24 cellular contexts compared by ENCODE assay signal in the genomic region with DNA sequence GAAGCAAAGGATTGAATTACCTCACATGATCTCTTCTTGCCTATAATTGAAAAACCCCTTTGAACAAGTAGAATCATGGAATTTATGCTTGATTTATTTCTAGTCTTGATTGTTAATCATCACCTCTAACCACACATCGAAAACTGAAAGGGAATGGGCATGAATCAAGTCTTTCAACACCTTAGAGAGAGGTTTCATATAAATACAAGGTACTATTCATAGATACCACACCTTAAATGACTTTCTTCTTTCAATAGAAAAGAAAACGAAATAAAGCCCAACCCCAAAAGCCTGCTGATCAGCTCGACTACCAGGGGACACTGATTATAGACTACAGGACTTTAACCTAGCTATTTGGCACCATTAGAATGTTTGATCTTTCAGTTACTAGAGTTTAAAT.
DNase-seq lines count a peak whose midpoint lies in the region; ATAC-seq, FAIRE-seq and TF ChIP-seq lines count a peak whose summit lies in the region.
"Had no signal": no experiment of that assay in that cellular context is flagged by ENCODE, and none has a peak within 500 bp of the region (broad histone marks: within the 10 kb centered on the region; RNA-seq: fewer than 3 reads in every experiment).

No MANE protein-coding gene starts in this region.

- H3K27me3 ChIP-seq in foreskin keratinocyte, result no peaks in the 10 kb centered on the region
- H3K27me3 ChIP-seq: pancreas, tibial artery had no signal

- H3K27ac ChIP-seq in foreskin keratinocyte, result peak overlapping the region; percentile 32
- H3K27ac ChIP-seq: pancreas, SK-N-MC, tibial artery had no signal

- DNase-seq in NCI-H2227 (lab: John Stamatoyannopoulos, UW; ENCODE audit: unreplicated experiment) (peak; percentile 72), foreskin keratinocyte (peak; percentile 68 to 70), HT-29 (ENCODE audit: low spot score) (no peak), frontal cortex (ENCODE audit: low spot score in 2 of 2) (no peak), D721Med (ENCODE audit: insufficient read length, low spot score) (no peak)
- DNase-seq: activated B cell treated with CpG ODN at 0.5 μM for 24 hours; activated CD8-positive, alpha-beta T cell treated with anti-CD3 and anti-CD28 coated beads, Interleukin-2, amount 10 ng/mL, durations not matched to agents 7 days and 5 days; activated naive CD4-positive, alpha-beta T cell treated with anti-CD3 and anti-CD28 coated beads, Interleukin-2, amount 10 ng/mL, durations not matched to agents 7 days and 5 days; activated T-cell treated with anti-CD3 and anti-CD28 coated beads, Interleukin-2, amount 50 U/mL, for 24 hours; aorta; DMS153; head of caudate nucleus; Karpas-422; NCI-H2171 treated with DMSO at 0.1 percent for 48 hours; NCI-H774; pancreas; stimulated activated naive CD4-positive, alpha-beta T cell; tibial artery had no signal

- FAIRE-seq in frontal cortex (lab: Jason Lieb, UNC) (no peak), D721Med (lab: Jason Lieb, UNC) (no peak)
- FAIRE-seq: pancreas had no signal

- peaks cover 24% of the 10 kb centered on the region for H3K4me1 ChIP-seq in foreskin keratinocyte
- H3K4me1 ChIP-seq: HAP-1, pancreas, tibial artery had no signal

- peak; percentile 86 for ATAC-seq in GM18867 (IDR thresholded peaks at IDR 0.05; ENCODE audit: unreplicated experiment)
- ATAC-seq in HG03097 (IDR thresholded peaks at IDR 0.05; ENCODE audit: low FRiP score, unreplicated experiment), result peak; percentile 67
- peak; percentile 61 for ATAC-seq in foreskin keratinocyte
- ATAC-seq in HG03442 (IDR thresholded peaks at IDR 0.05; ENCODE audit: unreplicated experiment), result no peak
- ATAC-seq: activated CD8-positive, alpha-beta T cell treated with anti-CD3 and anti-CD28 coated beads, Interleukin-2, amount 10 ng/mL, durations not matched to agents 7 days and 5 days; sciatic nerve had no signal

- no peak for TF ChIP-seq CTCF in foreskin keratinocyte (conservative IDR thresholded peaks at IDR 0.05)
- no peak for TF ChIP-seq CTCF in D721Med (IDR thresholded peaks at IDR 0.05; ENCODE audit: insufficient read depth, missing control alignments)

Comparison
In these comparisons a context has a peak if more than half of its experiments do, and no peak if none do; other contexts are left out.
1. DNase-seq: peak in NCI-H2227 (single experiment) and foreskin keratinocyte (2 of 2); none in HT-29 (single experiment), frontal cortex (0 of 2) and D721Med (single experiment).